8 cellular contexts compared by ENCODE assay signal in the genomic region with DNA sequence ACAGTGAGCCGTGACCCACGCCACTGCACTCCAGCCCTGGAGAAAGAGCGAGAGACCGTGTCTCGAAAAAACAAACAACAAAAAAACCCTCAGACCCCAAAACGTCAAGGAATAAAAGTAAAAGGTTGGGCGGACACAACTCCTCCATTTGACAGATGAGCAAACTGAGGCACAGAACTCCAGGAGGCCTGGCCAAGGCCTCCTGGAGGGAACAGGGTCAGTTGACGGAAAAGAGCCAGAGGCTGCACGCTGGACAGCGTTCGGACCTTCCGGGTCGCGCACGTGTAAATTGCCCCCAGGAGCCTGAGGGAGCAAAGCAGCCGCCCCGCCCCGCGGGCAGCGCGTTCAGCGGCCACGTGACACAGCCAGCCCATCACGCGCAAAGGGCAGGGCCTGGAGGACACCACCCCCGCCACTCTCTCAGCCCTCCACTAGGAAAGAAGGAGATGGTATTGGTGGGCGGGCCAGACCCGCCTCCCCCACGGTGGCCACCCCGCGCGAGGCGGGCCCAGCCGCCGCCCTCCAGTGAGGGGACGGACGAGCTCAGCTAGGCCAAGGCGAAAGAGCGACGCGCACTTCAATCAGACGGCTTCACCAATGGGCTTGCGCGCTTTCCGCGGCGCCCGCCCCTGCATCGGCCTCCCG.
A peak's percentile ranks its signal among the peaks of the same experiment; 100 is the strongest.
DNase-seq lines count a peak whose midpoint lies in the region; ATAC-seq and TF ChIP-seq lines count a peak whose summit lies in the region.

No MANE protein-coding gene starts in this region.

- DNase-seq in GM03348 (ENCODE audit: low spot score) (peak; percentile 99), NCI-H1092 (lab: John Stamatoyannopoulos, UW) (peak; percentile 97), SK-N-SH (peak; percentile 99), glomerular endothelial cell (ENCODE audit: extremely low read depth, low read depth, low spot score) (peak; percentile 78), occipital lobe (lab: John Stamatoyannopoulos, UW) (peak; percentile 99)
- DNase-seq in activated naive CD4-positive, alpha-beta T cell treated with anti-CD3 and anti-CD28 coated beads, Interleukin-2, amount 50 U/mL, for 72 hours (ENCODE audit: low spot score in 2 of 2), result peak; percentile 96 to 99

- peaks cover 38% of the 10 kb centered on the region for H4K20me1 ChIP-seq in SK-N-SH (ENCODE audit: insufficient read depth)

- no peak for TF ChIP-seq CTCF in SK-N-SH (IDR thresholded peaks at IDR 0.05)

- 12% methylated on average over 29 of the region's 50 CpGs for WGBS in SK-N-SH (ENCODE audit: low lambda C conversion rate)

- H3K4me1 ChIP-seq in SK-N-SH (ENCODE audit: control insufficient read depth in 1 of 2, insufficient read depth in 2 of 2, low read depth in 1 of 2, low read length in 1 of 2), result peaks cover 14 to 20% of the 10 kb centered on the region in 2 experiments; a peak in 3 of 4 replicates

- peak overlapping the region; percentile 53 to 92 for H3K27ac Mint-ChIP-seq in activated naive CD4-positive, alpha-beta T cell treated with anti-CD3 and anti-CD28 coated beads, Interleukin-2, amount 50 U/mL, for 72 hours

- peak overlapping the region; percentile 100 for H3K9ac ChIP-seq in SK-N-SH

- peak overlapping the region; percentile 67 to 87 for H3K4me3 ChIP-seq in SK-N-SH (ENCODE audit: low read depth in 2 of 2, low read length in 1 of 2)

- peaks cover 14% of the 10 kb centered on the region for H3F3A ChIP-seq in SK-N-SH (replicated peaks; ENCODE audit: insufficient read depth)

- H3K36me3 ChIP-seq in SK-N-SH (replicated peaks in 1 of 2; ENCODE audit: control insufficient read depth in 1 of 2, insufficient read depth in 2 of 2, low read length in 1 of 2), result peaks cover 0 to 13% of the 10 kb centered on the region in 2 experiments

- no peak for TF ChIP-seq EP300 in SK-N-SH (IDR thresholded peaks at IDR 0.05; ENCODE audit: borderline replicate concordance in 1 of 2, low read depth in 1 of 2, low read length in 1 of 2)

- H3K27ac ChIP-seq in SK-N-SH (ENCODE audit: low read depth in 2 of 2, low read length in 1 of 2) (peak overlapping the region; percentile 94 to 98), temporal lobe (ENCODE audit: low read depth, low read length) (peak overlapping the region; percentile 93)

- peak overlapping the region; percentile 67; the same call in 1 of the 2 replicates for H3K4me2 ChIP-seq in SK-N-SH

- H3K9me3 Mint-ChIP-seq in activated naive CD4-positive, alpha-beta T cell treated with anti-CD3 and anti-CD28 coated beads, Interleukin-2, amount 50 U/mL, for 72 hours, result no peaks in the 10 kb centered on the region

- H3K36me3 Mint-ChIP-seq in activated naive CD4-positive, alpha-beta T cell treated with anti-CD3 and anti-CD28 coated beads, Interleukin-2, amount 50 U/mL, for 72 hours, result peaks cover 11 to 12% of the 10 kb centered on the region in 2 donors

- no peaks in the 10 kb centered on the region for H3K27me3 ChIP-seq in SK-N-SH (ENCODE audit: insufficient read depth)

- no peak for TF ChIP-seq RAD21 in SK-N-SH (IDR thresholded peaks at IDR 0.05; ENCODE audit: low read length)

- H3K79me2 ChIP-seq in SK-N-SH (ENCODE audit: insufficient read depth), result peaks cover 39% of the 10 kb centered on the region

- H2AFZ ChIP-seq in SK-N-SH (ENCODE audit: low read depth), result peak overlapping the region; percentile 71; the same call in 1 of the 2 replicates

- H3K9me3 ChIP-seq in SK-N-SH, result no peaks in the 10 kb centered on the region

- POLR2A ChIA-PET in SK-N-SH (lab: Yijun Ruan, JAX), result no interaction called here

- CTCF ChIA-PET in SK-N-SH (lab: Yijun Ruan, JAX), result interaction anchor here (3.1 kb wide), 1 partner anchor 48 kb away, joined by 11 read pairs; no protein-coding TSS in a partner anchor

- H3K9me2 ChIP-seq in SK-N-SH, result no peaks in the 10 kb centered on the region; the same call in 1 of the 2 replicates

- peak; percentile 91 for ATAC-seq in HG02610 (IDR thresholded peaks at IDR 0.05; ENCODE audit: unreplicated experiment)
- peak; percentile 91 for ATAC-seq in activated naive CD4-positive, alpha-beta T cell treated with anti-CD3 and anti-CD28 coated beads, Interleukin-2, amount 50 U/mL, for 72 hours

TF ChIP-seq in SK-N-SH, 30 proteins besides CTCF, POLR2A, EP300 and RAD21 (continues in another document):
- TF ChIP-seq TEAD4 (IDR thresholded peaks at IDR 0.05; ENCODE audit: borderline replicate concordance, insufficient read depth) (no peak), RCOR1 (IDR thresholded peaks at IDR 0.05; ENCODE audit: low read length) (peak; percentile 50), FOXJ3 (CRISPR knock-in tag; IDR thresholded peaks at IDR 0.05) (no peak), FOSL2 (IDR thresholded peaks at IDR 0.05; ENCODE audit: borderline replicate concordance, low read depth) (no peak), RXRA (IDR thresholded peaks at IDR 0.05; ENCODE audit: borderline replicate concordance, low read depth) (no peak), NRF1 (IDR thresholded peaks at IDR 0.05; ENCODE audit: low read depth, low read length) (peak; percentile 30; the same call in 1 of the 2 replicates), CHD2 (IDR thresholded peaks at IDR 0.05; ENCODE audit: low read length, partially characterized antibody) (peak; percentile 92), TAF1 (IDR thresholded peaks at IDR 0.05; ENCODE audit: borderline replicate concordance, low read depth, low read length) (peak; percentile 59; the same call in 1 of the 2 replicates), RFX5 (IDR thresholded peaks at IDR 0.05; ENCODE audit: low read length) (no peak), GABPA (IDR thresholded peaks at IDR 0.05; ENCODE audit: low read depth) (0 out of 2 replicates have a peak, but pooled peaks have one; percentile 17), SIN3A (IDR thresholded peaks at IDR 0.05; ENCODE audit: borderline replicate concordance, low read depth, low read length) (0 out of 2 replicates have a peak, but pooled peaks have one; percentile 40)
- TF ChIP-seq, protein P1, sequence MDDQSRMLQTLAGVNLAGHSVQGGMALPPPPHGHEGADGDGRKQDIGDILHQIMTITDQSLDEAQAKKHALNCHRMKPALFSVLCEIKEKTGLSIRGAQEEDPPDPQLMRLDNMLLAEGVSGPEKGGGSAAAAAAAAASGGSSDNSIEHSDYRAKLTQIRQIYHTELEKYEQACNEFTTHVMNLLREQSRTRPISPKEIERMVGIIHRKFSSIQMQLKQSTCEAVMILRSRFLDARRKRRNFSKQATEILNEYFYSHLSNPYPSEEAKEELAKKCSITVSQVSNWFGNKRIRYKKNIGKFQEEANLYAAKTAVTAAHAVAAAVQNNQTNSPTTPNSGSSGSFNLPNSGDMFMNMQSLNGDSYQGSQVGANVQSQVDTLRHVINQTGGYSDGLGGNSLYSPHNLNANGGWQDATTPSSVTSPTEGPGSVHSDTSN (IDR thresholded peaks at IDR 0.05), result peak; percentile 99
- TF ChIP-seq, protein P2, sequence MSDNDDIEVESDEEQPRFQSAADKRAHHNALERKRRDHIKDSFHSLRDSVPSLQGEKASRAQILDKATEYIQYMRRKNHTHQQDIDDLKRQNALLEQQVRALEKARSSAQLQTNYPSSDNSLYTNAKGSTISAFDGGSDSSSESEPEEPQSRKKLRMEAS (IDR thresholded peaks at IDR 0.05; ENCODE audit: low read depth), result peak; percentile 98
- TF ChIP-seq, protein P3, sequence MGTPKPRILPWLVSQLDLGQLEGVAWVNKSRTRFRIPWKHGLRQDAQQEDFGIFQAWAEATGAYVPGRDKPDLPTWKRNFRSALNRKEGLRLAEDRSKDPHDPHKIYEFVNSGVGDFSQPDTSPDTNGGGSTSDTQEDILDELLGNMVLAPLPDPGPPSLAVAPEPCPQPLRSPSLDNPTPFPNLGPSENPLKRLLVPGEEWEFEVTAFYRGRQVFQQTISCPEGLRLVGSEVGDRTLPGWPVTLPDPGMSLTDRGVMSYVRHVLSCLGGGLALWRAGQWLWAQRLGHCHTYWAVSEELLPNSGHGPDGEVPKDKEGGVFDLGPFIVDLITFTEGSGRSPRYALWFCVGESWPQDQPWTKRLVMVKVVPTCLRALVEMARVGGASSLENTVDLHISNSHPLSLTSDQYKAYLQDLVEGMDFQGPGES (IDR thresholded peaks at IDR 0.05; ENCODE audit: low read depth, low read length), result peak; percentile 86
- TF ChIP-seq, protein P4, sequence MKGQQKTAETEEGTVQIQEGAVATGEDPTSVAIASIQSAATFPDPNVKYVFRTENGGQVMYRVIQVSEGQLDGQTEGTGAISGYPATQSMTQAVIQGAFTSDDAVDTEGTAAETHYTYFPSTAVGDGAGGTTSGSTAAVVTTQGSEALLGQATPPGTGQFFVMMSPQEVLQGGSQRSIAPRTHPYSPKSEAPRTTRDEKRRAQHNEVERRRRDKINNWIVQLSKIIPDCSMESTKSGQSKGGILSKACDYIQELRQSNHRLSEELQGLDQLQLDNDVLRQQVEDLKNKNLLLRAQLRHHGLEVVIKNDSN (IDR thresholded peaks at IDR 0.05; ENCODE audit: borderline replicate concordance, low read depth), result peak; percentile 95
- TF ChIP-seq, protein P5, sequence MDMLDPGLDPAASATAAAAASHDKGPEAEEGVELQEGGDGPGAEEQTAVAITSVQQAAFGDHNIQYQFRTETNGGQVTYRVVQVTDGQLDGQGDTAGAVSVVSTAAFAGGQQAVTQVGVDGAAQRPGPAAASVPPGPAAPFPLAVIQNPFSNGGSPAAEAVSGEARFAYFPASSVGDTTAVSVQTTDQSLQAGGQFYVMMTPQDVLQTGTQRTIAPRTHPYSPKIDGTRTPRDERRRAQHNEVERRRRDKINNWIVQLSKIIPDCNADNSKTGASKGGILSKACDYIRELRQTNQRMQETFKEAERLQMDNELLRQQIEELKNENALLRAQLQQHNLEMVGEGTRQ (IDR thresholded peaks at IDR 0.05; ENCODE audit: borderline replicate concordance, low read depth, low read length), result peak; percentile 85

Comparison
In these comparisons a context has a peak if more than half of its experiments do, and no peak if none do; other contexts are left out.
1. Peak in every context shown above with its lines: DNase-seq, ATAC-seq, H3K4me3 ChIP-seq and H3K27ac ChIP-seq.